Comparison of ENCODE assay signal across 8 cellular contexts in the genomic region with DNA sequence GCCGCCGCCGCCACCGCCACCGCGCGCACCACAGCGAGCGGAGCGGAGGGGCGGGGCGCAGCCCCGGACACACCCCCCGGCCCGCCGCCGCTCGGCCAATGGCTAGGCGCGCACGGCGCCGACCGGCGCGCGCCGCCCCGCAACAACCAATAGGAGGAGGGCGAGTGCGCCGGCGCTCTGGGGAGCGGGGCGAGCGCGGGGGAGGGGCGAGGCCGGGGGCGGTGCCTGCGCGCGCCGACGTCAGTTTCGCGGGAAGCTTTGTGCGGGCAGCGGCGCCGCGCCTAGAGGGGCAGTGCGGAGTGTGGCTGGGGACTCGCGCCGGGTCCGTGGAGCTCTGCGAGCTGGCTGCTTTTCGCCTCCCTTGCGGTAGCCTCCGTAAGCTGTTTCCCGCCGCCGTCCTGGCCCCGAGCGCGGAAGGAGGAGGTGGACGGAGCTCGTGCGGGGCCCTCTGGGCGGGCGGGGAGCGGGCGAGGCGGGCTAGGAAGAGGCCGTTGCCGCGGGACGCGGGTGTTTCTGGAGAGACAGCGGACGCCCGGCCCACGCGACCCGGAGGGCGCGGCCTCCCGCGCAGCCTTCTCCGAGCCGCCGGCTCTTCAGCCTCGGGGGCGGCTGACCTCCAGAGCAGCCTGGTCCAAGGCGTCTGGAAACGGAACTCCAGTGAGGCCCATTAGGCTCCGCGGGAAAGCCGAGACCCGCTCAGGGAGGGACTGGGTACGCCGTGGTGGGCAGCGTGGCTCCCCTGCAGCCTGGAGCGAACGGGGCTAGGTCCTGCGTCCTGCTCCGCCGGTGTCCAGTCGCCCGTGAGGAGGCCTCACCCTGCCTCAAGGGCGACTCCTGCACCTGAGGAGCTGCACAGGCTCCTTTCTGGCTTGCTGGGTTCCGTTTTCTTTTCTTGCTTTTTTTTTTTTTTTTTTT. TPM values are rescaled to one million over a fixed set of nuclear protein-coding genes. Genes with fewer than 3 reads are reported as not detected.
DNase-seq lines count a peak whose midpoint lies in the region; ATAC-seq, FAIRE-seq and TF ChIP-seq lines count a peak whose summit lies in the region.

Gene ZMYND19 (minus strand): TSS at position 44 of the 915 bp plus-strand sequence. CDS start 249 bp downstream, outside the sequence.

- no peak for FAIRE-seq in D721Med (lab: Jason Lieb, UNC)

- peak within 1 kb of the TSS; percentile 62 for H3K9ac ChIP-seq in IMR-90 (ENCODE audit: low read depth, low read length)
- H3K9ac ChIP-seq in muscle layer of colon (ENCODE audit: low read length): no peak within 1 kb of the TSS

- H4K5ac ChIP-seq in IMR-90 (ENCODE audit: low read depth, low read length): no peak within 1 kb of the TSS

- H3K4me1 ChIP-seq in IMR-90 (ENCODE audit: control insufficient read depth, insufficient read depth, low read length): peaks cover 7% of the 10 kb centered on the region
- peaks cover 15% of the 10 kb centered on the region for H3K4me1 ChIP-seq in muscle layer of colon (ENCODE audit: insufficient read depth, low read length)

- TF ChIP-seq RAD21 in IMR-90 (IDR thresholded peaks at IDR 0.05; ENCODE audit: low read length): no peak

- H3K27me3 ChIP-seq in IMR-90 (ENCODE audit: control insufficient read depth, insufficient read depth, low read length) (no peaks in the 10 kb centered on the region), muscle layer of colon (ENCODE audit: control insufficient read depth in 1 of 2, insufficient read depth in 2 of 2, low read length in 2 of 2) (no peaks in the 10 kb centered on the region)

- peak within 1 kb of the TSS; percentile 93 for H3K4me2 ChIP-seq in IMR-90 (ENCODE audit: low read depth, low read length)

- 0 out of 2 replicates have a peak within 1 kb of the TSS, but pooled peaks have one; percentile 38 for H2AK5ac ChIP-seq in IMR-90 (ENCODE audit: low read depth, low read length)

- ATAC-seq in GM21528 (IDR thresholded peaks at IDR 0.05; ENCODE audit: low FRiP score, unreplicated experiment) (peak; percentile 69), IMR-90 (ENCODE audit: low read depth) (peak; percentile 98)

- peak within 1 kb of the TSS; percentile 99 for H2AFZ ChIP-seq in IMR-90 (replicated peaks; ENCODE audit: low read length, poor library complexity)

- H3K9me3 ChIP-seq in IMR-90 (ENCODE audit: control insufficient read depth, insufficient read depth, low read length) (no peaks in the 10 kb centered on the region), muscle layer of colon (ENCODE audit: low read length) (no peaks in the 10 kb centered on the region)

- H3K9me1 ChIP-seq in IMR-90 (ENCODE audit: insufficient read depth, low read length): no peaks in the 10 kb centered on the region

- H3K4me3 ChIP-seq in IMR-90 (ENCODE audit: insufficient read depth, low read depth, low read length): peak within 1 kb of the TSS; percentile 100
- peak within 1 kb of the TSS; percentile 64 to 85 for H3K4me3 ChIP-seq in muscle layer of colon (ENCODE audit: low read depth in 1 of 2, low read length in 2 of 2)

- intact Hi-C loops in IMR-90 (cut with micrococcal nuclease): no loop called here

- H3K27ac ChIP-seq in IMR-90 (ENCODE audit: insufficient read depth, low read length): peak within 1 kb of the TSS; percentile 69; the same call in 1 of the 2 replicates
- peak within 1 kb of the TSS; percentile 52 for H3K27ac ChIP-seq in muscle layer of colon (ENCODE audit: low read depth, low read length)

- H3K4ac ChIP-seq in IMR-90 (ENCODE audit: low read depth, low read length): no peak within 1 kb of the TSS; the same call in 1 of the 2 replicates

- H3K56ac ChIP-seq in IMR-90 (ENCODE audit: extremely low read depth, insufficient read depth, low read length): no peak within 1 kb of the TSS

- peaks cover 10% of the 10 kb centered on the region; the same call in 1 of the 2 replicates for H4K20me1 ChIP-seq in IMR-90 (ENCODE audit: insufficient read depth, low read length)

- peaks cover 7 to 32% of the 10 kb centered on the region in 2 experiments for H3K79me1 ChIP-seq in IMR-90 (ENCODE audit: low read depth in 1 of 2, low read length in 2 of 2)

- no TSS peak for BruUV-seq in IMR-90 (replicated peaks; lab: Mats Ljungman, UMichigan)

- no peak within 1 kb of the TSS for H3K18ac ChIP-seq in IMR-90 (ENCODE audit: low read depth, low read length)

- no peak within 1 kb of the TSS; a peak in 1 of 4 replicates for H4K8ac ChIP-seq in IMR-90 (ENCODE audit: low read depth in 2 of 2, low read length in 2 of 2)

- no peak within 1 kb of the TSS for H4K91ac ChIP-seq in IMR-90 (ENCODE audit: insufficient read depth, low read depth, low read length)

- TF ChIP-seq POLR2A in IMR-90 (IDR thresholded peaks at IDR 0.05; ENCODE audit: low read depth, low read length): peak; percentile 45; the same call in 1 of the 2 replicates
- TF ChIP-seq POLR2A in erythroblast (IDR thresholded peaks at IDR 0.05; ENCODE audit: low read length): peak; percentile 16

- no peak within 1 kb of the TSS for H2BK20ac ChIP-seq in IMR-90 (ENCODE audit: low read depth, low read length)

- peak within 1 kb of the TSS; percentile 82 for H2AK9ac ChIP-seq in IMR-90 (replicated peaks; ENCODE audit: low read depth, low read length, poor library complexity)

- DNase-seq in D721Med (ENCODE audit: insufficient read length, low spot score): peak; percentile 98
- peak; percentile 81 for DNase-seq in IMR-90
- peak; percentile 29 for DNase-seq in OCI-M2 (lab: John Stamatoyannopoulos, UW; ENCODE audit: unreplicated experiment)
- DNase-seq in activated T-cell treated with anti-CD3 and anti-CD28 coated beads for 24 hours (ENCODE audit: low read depth): peak; percentile 87
- peak; percentile 92 to 97 for DNase-seq in erythroblast (lab: John Stamatoyannopoulos, UW)
- DNase-seq in stimulated activated CD8-positive, alpha-beta memory T cell treated with anti-CD3 and anti-CD28 coated beads, Interleukin-7, amount 100 ng/mL, for 1 hour (ENCODE audit: low read depth in 2 of 2): peak; percentile 80 to 85

- no peak for TF ChIP-seq CTCF in D721Med (IDR thresholded peaks at IDR 0.05; ENCODE audit: insufficient read depth, missing control alignments)
- 0 out of 2 replicates have a peak, but pooled peaks have one; percentile 2 for TF ChIP-seq CTCF in IMR-90 (conservative IDR thresholded peaks at IDR 0.05; ENCODE audit: low read depth, low read length)

- H3K36me3 ChIP-seq in IMR-90 (ENCODE audit: control insufficient read depth, insufficient read depth, low read length) (peaks cover 21% of the 10 kb centered on the region), muscle layer of colon (ENCODE audit: insufficient read depth, low read length) (peaks cover 20% of the 10 kb centered on the region)

- WGBS in IMR-90 (ENCODE audit: extremely low coverage in 2 of 2, insufficient read length in 1 of 2), 2 experiments: 2% methylated on average over 46 of the region's 113 CpGs; no CpG with 5 or more reads in 1 of the 2 experiments

- 0 out of 2 replicates have a peak within 1 kb of the TSS, but pooled peaks have one; percentile 18 for H3K23ac ChIP-seq in IMR-90 (ENCODE audit: low read depth, low read length)

- CTCF ChIA-PET in IMR-90 (lab: Yijun Ruan, JAX): no interaction called here

- dilution Hi-C loops in IMR-90 (cut with HindIII; ENCODE audit: low sequenced_read_pairs, unreplicated experiment): no loop called here

- in situ Hi-C loops in IMR-90 (cut with MboI; ENCODE audit: low sequenced_read_pairs): no loop called here

- peak within 1 kb of the TSS; percentile 2; the same call in 1 of the 2 replicates for H3K14ac ChIP-seq in IMR-90 (replicated peaks; ENCODE audit: low read depth, low read length)

- POLR2A ChIA-PET in IMR-90 (lab: Charles Lee; ENCODE audit: unreplicated experiment): interaction anchor here (1.1 kb wide), 1 partner anchor 14 kb away, joined by 3 read pairs; no protein-coding TSS in a partner anchor

- no peak within 1 kb of the TSS for H2BK120ac ChIP-seq in IMR-90 (ENCODE audit: low read depth, low read length)

- no peak within 1 kb of the TSS for H2BK5ac ChIP-seq in IMR-90 (ENCODE audit: low read depth, low read length, poor library complexity, severe bottlenecking)

- H2BK15ac ChIP-seq in IMR-90 (ENCODE audit: low read depth, low read length): no peak within 1 kb of the TSS

TF ChIP-seq in IMR-90, 13 proteins besides CTCF, POLR2A, EP300 and RAD21:
- TF ChIP-seq RCOR1 (IDR thresholded peaks at IDR 0.05; ENCODE audit: insufficient replicate concordance, low read length) (no peak), MXI1 (IDR thresholded peaks at IDR 0.05; ENCODE audit: borderline replicate concordance, low read depth, low read length) (peak; percentile 78), CEBPB (IDR thresholded peaks at IDR 0.05; ENCODE audit: low read depth, low read length) (no peak), USF2 (IDR thresholded peaks at IDR 0.05; ENCODE audit: low read depth, low read length) (no peak), MAZ (IDR thresholded peaks at IDR 0.05; ENCODE audit: borderline replicate concordance, low read depth, low read length) (peak; percentile 37; the same call in 1 of the 2 replicates)

RNA-seq across cellular contexts. Expression of gene ZMYND19, which starts in this region (rescaled TPM):
- total RNA-seq in IMR-90 (2012; rRNA removed): 14.3 and 16.4 TPM in 2 replicates
- polyA plus RNA-seq in IMR-90 (2012; rRNA removed): 21.4 and 23.1 TPM in 2 replicates
- 24.4 and 24.7 TPM in 2 replicates for polyA plus RNA-seq in IMR-90 (2012; cell fraction: cytosol; rRNA removed)
- 41.1 and 61.6 TPM in 2 replicates for polyA plus RNA-seq in IMR-90 (2012; cell fraction: nucleus; rRNA removed; ENCODE audit: low replicate concordance)

Comparison
In these comparisons a context has a peak if more than half of its experiments do, and no peak if none do; other contexts are left out.
1. Peak in every context shown above with its lines: DNase-seq, ATAC-seq, H3K4me3 ChIP-seq and H3K27ac ChIP-seq.
2. DNase-seq: peak in every context shown above with its lines; median percentile 98 in D721Med; 94 in erythroblast; 87 in activated T-cell treated with anti-CD3 and anti-CD28 coated beads for 24 hours; 82 in stimulated activated CD8-positive, alpha-beta memory T cell treated with anti-CD3 and anti-CD28 coated beads, Interleukin-7, amount 100 ng/mL, for 1 hour; 81 in IMR-90; 29 in OCI-M2.